ENCODE assay signal across 24 cellular contexts in the genomic region with DNA sequence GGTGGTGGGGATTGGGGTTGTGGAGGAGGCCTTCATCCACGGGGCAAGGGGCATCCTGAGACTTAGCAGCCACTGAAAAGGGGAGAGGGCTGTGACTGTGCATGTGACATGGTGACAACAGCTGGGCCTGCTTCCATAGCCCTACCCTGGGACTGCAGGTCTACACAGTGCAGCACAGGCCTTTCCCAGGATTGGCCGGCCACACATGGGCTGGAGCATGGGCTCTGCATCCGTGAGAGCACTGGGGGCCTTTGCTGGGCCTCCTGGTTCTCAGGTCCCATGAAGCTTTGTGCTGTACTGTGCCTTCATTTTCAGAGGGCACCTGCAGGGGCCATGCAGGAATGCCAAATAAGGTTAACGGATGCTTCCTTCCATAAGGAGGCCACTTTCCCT.
"Had no signal": no experiment of that assay in that cellular context is flagged by ENCODE, and none has a peak within 500 bp of the region (broad histone marks: within the 10 kb centered on the region; RNA-seq: fewer than 3 reads in every experiment).

No MANE protein-coding gene starts in this region.

- H3K4me3 Mint-ChIP-seq: activated B cell treated with CpG ODN at 0.5 μM for 24 hours; activated CD4-positive, alpha-beta T cell treated with anti-CD3 and anti-CD28 coated beads for 36 hours; activated naive CD8-positive, alpha-beta T cell; activated T-cell treated with anti-CD3 and anti-CD28 coated beads, Interleukin-2, amount 50 U/mL, for 4 hours; endodermal cell; mesothelial cell of epicardium; naive thymus-derived CD8-positive, alpha-beta T cell; T-helper 1 cell treated with Interleukin-12 subunit alpha and Interleukin-12 subunit beta and Interleukin-4 antibody, amounts not matched to agents 30 μg/mL and 1 μg/mL, for 36 hours had no signal

- H3K27me3 ChIP-seq: adrenal gland, breast epithelium, colonic mucosa, heart left ventricle, neutrophil, transverse colon had no signal

- H3K27ac ChIP-seq: adrenal gland, breast epithelium, colonic mucosa, neutrophil, transverse colon had no signal

- H3K27ac Mint-ChIP-seq: activated B cell treated with CpG ODN at 0.5 μM for 24 hours; activated CD4-positive, alpha-beta T cell treated with anti-CD3 and anti-CD28 coated beads for 36 hours; activated naive CD8-positive, alpha-beta T cell; activated T-helper 2 cell treated with anti-CD3 and anti-CD28 coated beads, Interferon-gamma antibody, Interleukin-2, Interleukin-4, amounts not matched to agents 10 μg/mL and 5 μg/mL and 100 μg/mL, durations not matched to agents 14 hours and 24 hours and 36 hours; endodermal cell; mesothelial cell of epicardium; T-helper 1 cell treated with Interleukin-12 subunit alpha and Interleukin-12 subunit beta and Interleukin-4 antibody, amounts not matched to agents 30 μg/mL and 1 μg/mL, for 36 hours had no signal

- H3K9me3 Mint-ChIP-seq: activated B cell treated with CpG ODN at 0.5 μM for 24 hours, endodermal cell had no signal

- DNase-seq: activated B cell treated with CpG ODN at 0.5 μM for 24 hours; activated CD4-positive, alpha-beta T cell treated with anti-CD3 and anti-CD28 coated beads for 36 hours; activated CD4-positive, alpha-beta T cell treated with anti-CD3 and anti-CD28 coated beads, Interleukin-2, amount 50 U/mL, for 4 hours; activated CD8-positive, alpha-beta memory T cell treated with anti-CD3 and anti-CD28 coated beads, Interleukin-2, amount 50 U/mL, for 48 hours; activated naive CD4-positive, alpha-beta T cell; activated T-cell treated with anti-CD3 and anti-CD28 coated beads, Interleukin-2, amount 50 U/mL, for 4 hours; adrenal gland; colonic mucosa; endodermal cell; heart left ventricle; islet precursor cell; left colon; naive thymus-derived CD8-positive, alpha-beta T cell; stimulated activated CD4-positive, alpha-beta T cell treated with anti-CD3 and anti-CD28 coated beads, Interleukin-2, amount 100 ng/mL, for 48 hours; stimulated activated CD8-positive, alpha-beta memory T cell treated with anti-CD3 and anti-CD28 coated beads, Interleukin-4, amount 100 ng/mL, for 48 hours; stimulated activated naive CD4-positive, alpha-beta T cell; T1000; transverse colon had no signal

- H3K4me1 Mint-ChIP-seq: endodermal cell had no signal

- ATAC-seq: activated CD4-positive, alpha-beta T cell treated with anti-CD3 and anti-CD28 coated beads for 36 hours; activated T-cell treated with anti-CD3 and anti-CD28 coated beads, Interleukin-2, amount 50 U/mL, for 4 hours; left colon; naive thymus-derived CD8-positive, alpha-beta T cell had no signal

- H3K27me3 Mint-ChIP-seq: activated B cell treated with CpG ODN at 0.5 μM for 24 hours; activated CD4-positive, alpha-beta T cell treated with anti-CD3 and anti-CD28 coated beads for 36 hours; activated naive CD8-positive, alpha-beta T cell had no signal
